In genomic region chr2:177058747-177059146, GRCh38 we compare ENCODE assay signal across 15 cellular contexts.
DNase-seq lines count a peak whose midpoint lies in the region; ATAC-seq and TF ChIP-seq lines count a peak whose summit lies in the region.
"Had no signal": no experiment of that assay in that cellular context is flagged by ENCODE, and none has a peak within 500 bp of the region (broad histone marks: within the 10 kb centered on the region; RNA-seq: fewer than 3 reads in every experiment).

No MANE protein-coding gene starts in this region.

- peak; percentile 20 for DNase-seq in GM10266 (ENCODE audit: extremely low spot score)
- peak; percentile 9 for DNase-seq in GM19240 (ENCODE audit: insufficient read length, low spot score)
- no peak for DNase-seq in GOT3 (lab: John Stamatoyannopoulos, UW)
- DNase-seq in NCI-H524 treated with DMSO at 0.1 percent for 48 hours (lab: John Stamatoyannopoulos, UW), result no peak
- no peak for DNase-seq in NCI-H2107 treated with DMSO at 0.1 percent for 48 hours (lab: John Stamatoyannopoulos, UW; ENCODE audit: unreplicated experiment)
- no peak for DNase-seq in medulla oblongata (ENCODE audit: extremely low spot score)
- DNase-seq: activated naive CD8-positive, alpha-beta T cell treated with anti-CD3 and anti-CD28 coated beads for 36 hours; Caco-2; central memory CD4-positive, alpha-beta T cell; head of caudate nucleus; NCI-H2081 treated with DMSO at 0.1 percent for 48 hours; stimulated activated CD4-positive, alpha-beta T cell treated with anti-CD3 and anti-CD28 coated beads, Interleukin-2, amount 100 ng/mL, for 24 hours; WERI-Rb-1 had no signal

- ATAC-seq in HG02642 (IDR thresholded peaks at IDR 0.05; ENCODE audit: poor library complexity, unreplicated experiment) (peak; percentile 71), HG03432 (IDR thresholded peaks at IDR 0.05; ENCODE audit: unreplicated experiment) (peak; percentile 93)

- no peak for TF ChIP-seq CTCF in GM10266 (IDR thresholded peaks at IDR 0.05; ENCODE audit: control insufficient read depth, insufficient read depth, low read depth, missing control alignments)

Comparison
In these comparisons a context has a peak if more than half of its experiments do, and no peak if none do; other contexts are left out.
1. DNase-seq: peak in GM10266 (single experiment) and GM19240 (single experiment); none in GOT3 (single experiment), NCI-H524 treated with DMSO at 0.1 percent for 48 hours (single experiment), NCI-H2107 treated with DMSO at 0.1 percent for 48 hours (single experiment) and medulla oblongata (single experiment).